In the genomic region with DNA sequence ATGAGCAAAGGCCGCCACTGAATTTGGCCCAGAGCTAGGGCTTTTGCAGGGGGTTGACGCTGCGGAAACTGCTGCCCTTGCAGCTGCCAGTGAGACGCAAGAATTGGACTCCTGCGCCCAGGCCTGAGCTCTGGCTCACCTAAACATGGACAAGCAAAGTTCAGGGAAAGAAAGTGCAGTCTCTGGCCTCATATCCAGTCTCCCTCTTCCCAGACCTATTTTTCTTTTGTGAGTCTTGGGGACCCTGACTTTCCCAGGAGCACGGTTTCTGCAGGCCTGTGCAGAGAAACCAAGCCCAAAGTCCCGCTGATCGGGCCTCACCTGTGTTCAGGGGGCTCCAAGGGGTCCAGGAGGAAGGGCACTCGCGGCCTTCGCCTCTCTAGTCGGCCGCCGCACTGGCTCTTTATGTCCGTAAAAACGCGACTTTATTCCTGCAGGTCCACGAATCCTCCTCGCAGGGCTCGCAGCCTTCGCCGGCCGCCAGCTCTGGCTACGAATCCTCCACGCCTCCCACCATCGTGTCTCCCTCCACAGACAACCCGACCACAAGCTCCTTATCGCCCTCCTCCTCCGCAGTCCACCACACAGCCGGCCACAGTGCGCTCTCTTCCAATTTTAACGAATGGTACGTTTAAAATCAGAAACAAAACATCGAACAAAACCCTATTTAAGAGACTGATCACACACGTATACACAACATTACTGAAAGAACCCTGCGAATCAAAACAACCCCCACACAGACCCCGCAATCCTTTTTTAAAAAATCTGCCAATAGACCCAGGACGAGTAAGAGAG, we compare ENCODE assay signal across 11 cellular contexts. TPM values are rescaled to one million over a fixed set of nuclear protein-coding genes. Genes with fewer than 3 reads are reported as not detected.
A peak's percentile ranks its signal among the peaks of the same experiment; 100 is the strongest.
DNase-seq lines count a peak whose midpoint lies in the region; ATAC-seq and TF ChIP-seq lines count a peak whose summit lies in the region.
"Had no signal": no experiment of that assay in that cellular context is flagged by ENCODE, and none has a peak within 500 bp of the region (broad histone marks: within the 10 kb centered on the region; RNA-seq: fewer than 3 reads in every experiment).

No MANE protein-coding gene starts in this region.

- H3K4me3 ChIP-seq in smooth muscle cell (peak overlapping the region; percentile 23), GM23248 (no peak overlapping the region)

- H3K4me1 Mint-ChIP-seq in activated T-helper 2 cell treated with anti-CD3 and anti-CD28 coated beads, Interferon-gamma antibody, Interleukin-2, Interleukin-4, amounts not matched to agents 10 μg/mL and 5 μg/mL and 100 μg/mL, durations not matched to agents 14 hours and 24 hours and 36 hours (ENCODE audit: low read depth): peaks cover 15% of the 10 kb centered on the region
- H3K4me1 Mint-ChIP-seq in glutamatergic neuron (ENCODE audit: low read depth, unreplicated experiment): peaks cover 6% of the 10 kb centered on the region

- 2% methylated on average over 38 of the region's 38 CpGs for WGBS in smooth muscle cell (ENCODE audit: low lambda C conversion rate)
- WGBS in GM23248 (ENCODE audit: low coverage in 1 of 2, low lambda C conversion rate in 2 of 2, missing lambda C conversion rate in 2 of 2), 2 experiments: 96 to 97% methylated on average over 33 to 38 of the region's 38 CpGs

- no peak for ATAC-seq in HG03175 (IDR thresholded peaks at IDR 0.05; ENCODE audit: unreplicated experiment)

- H3K27ac Mint-ChIP-seq in activated T-helper 2 cell treated with anti-CD3 and anti-CD28 coated beads, Interferon-gamma antibody, Interleukin-2, Interleukin-4, amounts not matched to agents 10 μg/mL and 5 μg/mL and 100 μg/mL, durations not matched to agents 14 hours and 24 hours and 36 hours: peak overlapping the region; percentile 34
- H3K27ac Mint-ChIP-seq in glutamatergic neuron (ENCODE audit: unreplicated experiment): no peak overlapping the region

- DNase-seq in DMS53 (lab: John Stamatoyannopoulos, UW) (peak; percentile 53), DMS53 treated with DMSO at 0.1 percent for 48 hours (lab: John Stamatoyannopoulos, UW; ENCODE audit: unreplicated experiment) (no peak), glutamatergic neuron (no peak), smooth muscle cell (lab: John Stamatoyannopoulos, UW; ENCODE audit: unreplicated experiment) (no peak), NCI-H1436 treated with DMSO at 0.1 percent for 48 hours (lab: John Stamatoyannopoulos, UW) (no peak), GM23248 (no peak)
- DNase-seq in activated T-helper 2 cell treated with anti-CD3 and anti-CD28 coated beads, Interferon-gamma antibody, Interleukin-2, Interleukin-4, amounts not matched to agents 10 μg/mL and 5 μg/mL and 100 μg/mL, durations not matched to agents 14 hours and 24 hours and 36 hours (ENCODE audit: low spot score): no peak
- DNase-seq: NCI-H524 treated with DMSO at 0.1 percent for 48 hours had no signal

- H3K4me3 Mint-ChIP-seq in activated T-helper 2 cell treated with anti-CD3 and anti-CD28 coated beads, Interferon-gamma antibody, Interleukin-2, Interleukin-4, amounts not matched to agents 10 μg/mL and 5 μg/mL and 100 μg/mL, durations not matched to agents 14 hours and 24 hours and 36 hours (ENCODE audit: low read depth): peak overlapping the region; percentile 48
- H3K4me3 Mint-ChIP-seq in glutamatergic neuron (ENCODE audit: unreplicated experiment): peak overlapping the region; percentile 12

- H2AFZ ChIP-seq in smooth muscle cell (ENCODE audit: low read depth) (no peak overlapping the region), GM23248 (no peak overlapping the region)

- H4K20me1 ChIP-seq in smooth muscle cell (ENCODE audit: low read depth) (peaks cover 6% of the 10 kb centered on the region), GM23248 (ENCODE audit: insufficient read depth) (no peaks in the 10 kb centered on the region)

- H3K27ac ChIP-seq in smooth muscle cell (ENCODE audit: low read depth): no peak overlapping the region
- no peak overlapping the region for H3K27ac ChIP-seq in GM23248
- H3K27ac ChIP-seq: 22Rv1 had no signal

- H3K36me3 Mint-ChIP-seq in activated T-helper 2 cell treated with anti-CD3 and anti-CD28 coated beads, Interferon-gamma antibody, Interleukin-2, Interleukin-4, amounts not matched to agents 10 μg/mL and 5 μg/mL and 100 μg/mL, durations not matched to agents 14 hours and 24 hours and 36 hours (ENCODE audit: low read depth): peaks cover 10% of the 10 kb centered on the region
- H3K36me3 Mint-ChIP-seq in glutamatergic neuron (ENCODE audit: unreplicated experiment): no peaks in the 10 kb centered on the region

- H3K9me3 ChIP-seq in smooth muscle cell (replicated peaks; ENCODE audit: low read depth) (no peaks in the 10 kb centered on the region), GM23248 (ENCODE audit: low read depth) (no peaks in the 10 kb centered on the region)

- H3K27me3 ChIP-seq in smooth muscle cell (ENCODE audit: low read depth) (peaks cover 100% of the 10 kb centered on the region), GM23248 (replicated peaks; ENCODE audit: insufficient read depth) (no peaks in the 10 kb centered on the region)

- H3K4me2 ChIP-seq in smooth muscle cell: peak overlapping the region; percentile 78
- no peak overlapping the region for H3K4me2 ChIP-seq in GM23248 (ENCODE audit: unreplicated experiment)

- peaks cover 8% of the 10 kb centered on the region for H3K9me3 Mint-ChIP-seq in activated T-helper 2 cell treated with anti-CD3 and anti-CD28 coated beads, Interferon-gamma antibody, Interleukin-2, Interleukin-4, amounts not matched to agents 10 μg/mL and 5 μg/mL and 100 μg/mL, durations not matched to agents 14 hours and 24 hours and 36 hours
- H3K9me3 Mint-ChIP-seq in glutamatergic neuron (ENCODE audit: unreplicated experiment): peaks cover 33% of the 10 kb centered on the region

- H3K4me1 ChIP-seq in smooth muscle cell (ENCODE audit: low read depth): peaks cover 12% of the 10 kb centered on the region
- H3K4me1 ChIP-seq in GM23248 (ENCODE audit: insufficient read depth): no peaks in the 10 kb centered on the region

- H3K79me2 ChIP-seq in smooth muscle cell (ENCODE audit: low read depth): no peaks in the 10 kb centered on the region
- peaks cover 46% of the 10 kb centered on the region for H3K79me2 ChIP-seq in GM23248 (ENCODE audit: insufficient read depth)

- H3K9ac ChIP-seq in smooth muscle cell (ENCODE audit: low read depth) (no peak overlapping the region), GM23248 (no peak overlapping the region)

- H3K36me3 ChIP-seq in smooth muscle cell (ENCODE audit: low read depth) (no peaks in the 10 kb centered on the region), GM23248 (ENCODE audit: low read depth) (0 out of 2 replicates have a peak, but pooled peaks cover 9% of the 10 kb centered on the region)

- TF ChIP-seq CTCF in glutamatergic neuron (IDR thresholded peaks at IDR 0.05; ENCODE audit: partially characterized antibody, unreplicated experiment) (no peak), smooth muscle cell (IDR thresholded peaks at IDR 0.05; ENCODE audit: borderline replicate concordance, insufficient read depth, poor library complexity, severe bottlenecking) (no peak)

- H3F3A ChIP-seq in smooth muscle cell (ENCODE audit: low read depth) (no peaks in the 10 kb centered on the region), GM23248 (ENCODE audit: insufficient read depth) (peaks cover 18% of the 10 kb centered on the region)

- no peaks in the 10 kb centered on the region for H3K9me2 ChIP-seq in GM23248 (ENCODE audit: insufficient read depth)

- intact Hi-C loops in activated T-helper 2 cell treated with anti-CD3 and anti-CD28 coated beads, Interferon-gamma antibody, Interleukin-2, Interleukin-4, amounts not matched to agents 10 μg/mL and 5 μg/mL and 100 μg/mL, durations not matched to agents 14 hours and 24 hours and 36 hours (cut with micrococcal nuclease): loop anchor here (1.0 to 5.0 kb wide), 4 partner anchors 10 to 58 kb away; no protein-coding TSS in a partner anchor

- in situ Hi-C loops in GM23248 (cut with MboI): no loop called here

- H3K27me3 Mint-ChIP-seq in activated T-helper 2 cell treated with anti-CD3 and anti-CD28 coated beads, Interferon-gamma antibody, Interleukin-2, Interleukin-4, amounts not matched to agents 10 μg/mL and 5 μg/mL and 100 μg/mL, durations not matched to agents 14 hours and 24 hours and 36 hours (ENCODE audit: low read depth): peaks cover 60% of the 10 kb centered on the region
- H3K27me3 Mint-ChIP-seq in glutamatergic neuron (ENCODE audit: unreplicated experiment): peaks cover 65% of the 10 kb centered on the region

RNA-seq across cellular contexts. Expression of a gene that starts 3.9 kb away (rescaled TPM):
- total RNA-seq in activated T-helper 2 cell treated with anti-CD3 and anti-CD28 coated beads, Interferon-gamma antibody, Interleukin-2, Interleukin-4, amounts not matched to agents 10 μg/mL and 5 μg/mL and 100 μg/mL, durations not matched to agents 14 hours and 24 hours and 36 hours: not detected in 2 replicates
- total RNA-seq in glutamatergic neuron (ENCODE audit: unreplicated experiment) (not detected), smooth muscle cell (not detected in 2 replicates)
- polyA plus RNA-seq in smooth muscle cell (not detected in 2 replicates), GM23248 (2016; fragmentation: Nextera tagmentation; extraction: Ambion mirVana) (14.0 and 15.5 TPM in 2 replicates)
- 18.2 and 25.5 TPM in 2 replicates for total RNA-seq in GM23248 (2014; rRNA removed; shearing (Covaris generic))
- total RNA-seq: dermis microvascular lymphatic vessel endothelial cell had no signal

RNA-seq across cellular contexts. Expression of a gene that starts 6.8 kb away (rescaled TPM):
- not detected in 2 replicates for total RNA-seq in activated T-helper 2 cell treated with anti-CD3 and anti-CD28 coated beads, Interferon-gamma antibody, Interleukin-2, Interleukin-4, amounts not matched to agents 10 μg/mL and 5 μg/mL and 100 μg/mL, durations not matched to agents 14 hours and 24 hours and 36 hours
- not detected for total RNA-seq in glutamatergic neuron (ENCODE audit: unreplicated experiment)
- total RNA-seq in smooth muscle cell: not detected in 2 replicates
- not detected in 2 replicates for polyA plus RNA-seq in smooth muscle cell
- total RNA-seq in GM23248 (2014; rRNA removed; shearing (Covaris generic)): 1.6 and 7.0 TPM in 2 replicates
- 4.3 and 6.3 TPM in 2 replicates for polyA plus RNA-seq in GM23248 (2016; fragmentation: Nextera tagmentation; extraction: Ambion mirVana)
- total RNA-seq: dermis microvascular lymphatic vessel endothelial cell had no signal

Comparison
In these comparisons a context has a peak if more than half of its experiments do, and no peak if none do; other contexts are left out.
1. RNA of a gene that starts 3.9 kb away (total RNA-seq): 18.2 to 25.5 TPM in GM23248; not detected in activated T-helper 2 cell treated with anti-CD3 and anti-CD28 coated beads, Interferon-gamma antibody, Interleukin-2, Interleukin-4, amounts not matched to agents 10 μg/mL and 5 μg/mL and 100 μg/mL, durations not matched to agents 14 hours and 24 hours and 36 hours, not detected in glutamatergic neuron (single experiment) and not detected in smooth muscle cell; every median in the first group is over 10 times any median in the second.